Comparison of ENCODE assay signal across 23 cellular contexts in genomic region chr5:150340614-150341265, GRCh38. TPM values are rescaled to one million over a fixed set of nuclear protein-coding genes. Genes with fewer than 3 reads are reported as not detected.
A peak's percentile ranks its signal among the peaks of the same experiment; 100 is the strongest.
DNase-seq lines count a peak whose midpoint lies in the region; TF ChIP-seq lines count a peak whose summit lies in the region.
"Had no signal": no experiment of that assay in that cellular context is flagged by ENCODE, and none has a peak within 500 bp of the region (broad histone marks: within the 10 kb centered on the region; RNA-seq: fewer than 3 reads in every experiment).

No MANE protein-coding gene starts in this region.

- H3K27ac Mint-ChIP-seq in activated CD4-positive, alpha-beta T cell treated with anti-CD3 and anti-CD28 coated beads, Interleukin-2, amount 10 ng/mL, durations not matched to agents 24 days and 14 days = peak overlapping the region; percentile 5
- H3K27ac Mint-ChIP-seq in activated CD4-positive, alpha-beta T cell treated with anti-CD3 and anti-CD28 coated beads, Interleukin-2, amount 10 ng/mL, durations not matched to agents 7 days and 5 days = no peak overlapping the region
- H3K27ac Mint-ChIP-seq in stimulated activated naive CD8-positive, alpha-beta T cell treated with anti-CD3 and anti-CD28 coated beads, Interleukin-15, Interleukin-2, amounts not matched to agents 100 ng/mL and 50 ng/mL, for 24 hours = peak overlapping the region; percentile 9
- no peak overlapping the region for H3K27ac Mint-ChIP-seq in Calu3 (ENCODE audit: unreplicated experiment)
- no peak overlapping the region for H3K27ac Mint-ChIP-seq in activated T-helper 1 cell treated with anti-CD3 and anti-CD28 coated beads, Interleukin-12 subunit alpha, Interleukin-12 subunit beta, Interleukin-2, Interleukin-4 antibody, amounts not matched to agents 30 ng/mL and 10 ng/mL and 1 ng/mL, durations not matched to agents 14 hours and 24 hours and 36 hours
- H3K27ac Mint-ChIP-seq: B cell, endodermal cell, mesothelial cell of epicardium had no signal

- H3K9me3 Mint-ChIP-seq in activated CD4-positive, alpha-beta T cell treated with anti-CD3 and anti-CD28 coated beads, Interleukin-2, amount 10 ng/mL, durations not matched to agents 24 days and 14 days = no peaks in the 10 kb centered on the region
- no peaks in the 10 kb centered on the region for H3K9me3 Mint-ChIP-seq in activated CD4-positive, alpha-beta T cell treated with anti-CD3 and anti-CD28 coated beads, Interleukin-2, amount 10 ng/mL, durations not matched to agents 7 days and 5 days
- no peaks in the 10 kb centered on the region for H3K9me3 Mint-ChIP-seq in stimulated activated naive CD8-positive, alpha-beta T cell treated with anti-CD3 and anti-CD28 coated beads, Interleukin-15, Interleukin-2, amounts not matched to agents 100 ng/mL and 50 ng/mL, for 24 hours
- H3K9me3 Mint-ChIP-seq in Calu3 (ENCODE audit: low read depth, unreplicated experiment) = no peaks in the 10 kb centered on the region
- H3K9me3 Mint-ChIP-seq in activated T-helper 1 cell treated with anti-CD3 and anti-CD28 coated beads, Interleukin-12 subunit alpha, Interleukin-12 subunit beta, Interleukin-2, Interleukin-4 antibody, amounts not matched to agents 30 ng/mL and 10 ng/mL and 1 ng/mL, durations not matched to agents 14 hours and 24 hours and 36 hours = no peaks in the 10 kb centered on the region
- H3K9me3 Mint-ChIP-seq: endodermal cell, mesothelial cell of epicardium had no signal

- POLR2A ChIA-PET in activated CD4-positive, alpha-beta T cell treated with anti-CD3 and anti-CD28 coated beads, Interleukin-2, amount 10 ng/mL, durations not matched to agents 7 days and 5 days (lab: Charles Lee) = no interaction called here

- no peaks in the 10 kb centered on the region for H3K36me3 Mint-ChIP-seq in activated CD4-positive, alpha-beta T cell treated with anti-CD3 and anti-CD28 coated beads, Interleukin-2, amount 10 ng/mL, durations not matched to agents 24 days and 14 days (ENCODE audit: low read depth)
- no peaks in the 10 kb centered on the region for H3K36me3 Mint-ChIP-seq in activated CD4-positive, alpha-beta T cell treated with anti-CD3 and anti-CD28 coated beads, Interleukin-2, amount 10 ng/mL, durations not matched to agents 7 days and 5 days (ENCODE audit: low read depth)
- no peaks in the 10 kb centered on the region for H3K36me3 Mint-ChIP-seq in stimulated activated naive CD8-positive, alpha-beta T cell treated with anti-CD3 and anti-CD28 coated beads, Interleukin-15, Interleukin-2, amounts not matched to agents 100 ng/mL and 50 ng/mL, for 24 hours (ENCODE audit: low read depth)
- H3K36me3 Mint-ChIP-seq in Calu3 (ENCODE audit: insufficient read depth, unreplicated experiment) = no peaks in the 10 kb centered on the region
- H3K36me3 Mint-ChIP-seq in activated T-helper 1 cell treated with anti-CD3 and anti-CD28 coated beads, Interleukin-12 subunit alpha, Interleukin-12 subunit beta, Interleukin-2, Interleukin-4 antibody, amounts not matched to agents 30 ng/mL and 10 ng/mL and 1 ng/mL, durations not matched to agents 14 hours and 24 hours and 36 hours (ENCODE audit: low read depth) = no peaks in the 10 kb centered on the region
- H3K36me3 Mint-ChIP-seq: mesothelial cell of epicardium had no signal

- intact Hi-C loops in activated CD4-positive, alpha-beta T cell treated with anti-CD3 and anti-CD28 coated beads, Interleukin-2, amount 10 ng/mL, durations not matched to agents 24 days and 14 days (cut with micrococcal nuclease) = no loop called here
- intact Hi-C loops in Calu3 (cut with micrococcal nuclease; ENCODE audit: unreplicated experiment) = no loop called here
- intact Hi-C loops in activated T-helper 1 cell treated with anti-CD3 and anti-CD28 coated beads, Interleukin-12 subunit alpha, Interleukin-12 subunit beta, Interleukin-2, Interleukin-4 antibody, amounts not matched to agents 30 ng/mL and 10 ng/mL and 1 ng/mL, durations not matched to agents 14 hours and 24 hours and 36 hours (cut with micrococcal nuclease) = no loop called here

- H3K4me1 Mint-ChIP-seq in activated CD4-positive, alpha-beta T cell treated with anti-CD3 and anti-CD28 coated beads, Interleukin-2, amount 10 ng/mL, durations not matched to agents 24 days and 14 days = peaks cover 9% of the 10 kb centered on the region
- H3K4me1 Mint-ChIP-seq in activated CD4-positive, alpha-beta T cell treated with anti-CD3 and anti-CD28 coated beads, Interleukin-2, amount 10 ng/mL, durations not matched to agents 7 days and 5 days = peaks cover 15% of the 10 kb centered on the region
- H3K4me1 Mint-ChIP-seq in stimulated activated naive CD8-positive, alpha-beta T cell treated with anti-CD3 and anti-CD28 coated beads, Interleukin-15, Interleukin-2, amounts not matched to agents 100 ng/mL and 50 ng/mL, for 24 hours (ENCODE audit: low read depth) = peaks cover 11% of the 10 kb centered on the region
- no peaks in the 10 kb centered on the region for H3K4me1 Mint-ChIP-seq in Calu3 (ENCODE audit: low read depth, unreplicated experiment)
- H3K4me1 Mint-ChIP-seq in activated T-helper 1 cell treated with anti-CD3 and anti-CD28 coated beads, Interleukin-12 subunit alpha, Interleukin-12 subunit beta, Interleukin-2, Interleukin-4 antibody, amounts not matched to agents 30 ng/mL and 10 ng/mL and 1 ng/mL, durations not matched to agents 14 hours and 24 hours and 36 hours (ENCODE audit: low read depth) = peaks cover 19% of the 10 kb centered on the region
- H3K4me1 Mint-ChIP-seq: B cell had no signal

- peaks cover 5% of the 10 kb centered on the region for H3K27me3 Mint-ChIP-seq in activated CD4-positive, alpha-beta T cell treated with anti-CD3 and anti-CD28 coated beads, Interleukin-2, amount 10 ng/mL, durations not matched to agents 24 days and 14 days
- no peaks in the 10 kb centered on the region for H3K27me3 Mint-ChIP-seq in activated CD4-positive, alpha-beta T cell treated with anti-CD3 and anti-CD28 coated beads, Interleukin-2, amount 10 ng/mL, durations not matched to agents 7 days and 5 days
- no peaks in the 10 kb centered on the region for H3K27me3 Mint-ChIP-seq in stimulated activated naive CD8-positive, alpha-beta T cell treated with anti-CD3 and anti-CD28 coated beads, Interleukin-15, Interleukin-2, amounts not matched to agents 100 ng/mL and 50 ng/mL, for 24 hours
- no peaks in the 10 kb centered on the region for H3K27me3 Mint-ChIP-seq in Calu3 (ENCODE audit: unreplicated experiment)
- H3K27me3 Mint-ChIP-seq in activated T-helper 1 cell treated with anti-CD3 and anti-CD28 coated beads, Interleukin-12 subunit alpha, Interleukin-12 subunit beta, Interleukin-2, Interleukin-4 antibody, amounts not matched to agents 30 ng/mL and 10 ng/mL and 1 ng/mL, durations not matched to agents 14 hours and 24 hours and 36 hours (ENCODE audit: insufficient read depth) = peaks cover 12% of the 10 kb centered on the region
- H3K27me3 Mint-ChIP-seq: B cell had no signal

- no peak for DNase-seq in activated CD4-positive, alpha-beta T cell treated with anti-CD3 and anti-CD28 coated beads, Interleukin-2, amount 10 ng/mL, durations not matched to agents 24 days and 14 days
- no peak for DNase-seq in activated CD4-positive, alpha-beta T cell treated with anti-CD3 and anti-CD28 coated beads, Interleukin-2, amount 10 ng/mL, durations not matched to agents 7 days and 5 days
- peak; percentile 51 for DNase-seq in RPMI8226
- peak; percentile 88 for DNase-seq in foreskin melanocyte
- DNase-seq in activated effector memory CD4-positive, alpha-beta T cell treated with anti-CD3 and anti-CD28 coated beads, Interleukin-2, amount 50 U/mL, for 16 hours = no peak
- no peak for DNase-seq in Calu3
- no peak for DNase-seq in activated T-helper 1 cell treated with anti-CD3 and anti-CD28 coated beads, Interleukin-12 subunit alpha, Interleukin-12 subunit beta, Interleukin-2, Interleukin-4 antibody, amounts not matched to agents 30 ng/mL and 10 ng/mL and 1 ng/mL, durations not matched to agents 14 hours and 24 hours and 36 hours (ENCODE audit: low spot score)
- DNase-seq: activated CD4-positive, alpha-beta T cell treated with anti-CD3 and anti-CD28 coated beads, Interleukin-2, amount 50 U/mL, for 48 hours; brain microvascular endothelial cell; colonic mucosa; COR-L47; endodermal cell; glutamatergic neuron; Karpas-422; left cardiac atrium; NCI-H1105 treated with DMSO at 0.1 percent for 48 hours; NCI-H2081; NCI-H510A had no signal

- no peak overlapping the region for H3K4me3 Mint-ChIP-seq in activated CD4-positive, alpha-beta T cell treated with anti-CD3 and anti-CD28 coated beads, Interleukin-2, amount 10 ng/mL, durations not matched to agents 24 days and 14 days
- no peak overlapping the region for H3K4me3 Mint-ChIP-seq in activated CD4-positive, alpha-beta T cell treated with anti-CD3 and anti-CD28 coated beads, Interleukin-2, amount 10 ng/mL, durations not matched to agents 7 days and 5 days
- H3K4me3 Mint-ChIP-seq in stimulated activated naive CD8-positive, alpha-beta T cell treated with anti-CD3 and anti-CD28 coated beads, Interleukin-15, Interleukin-2, amounts not matched to agents 100 ng/mL and 50 ng/mL, for 24 hours = no peak overlapping the region
- H3K4me3 Mint-ChIP-seq in Calu3 (ENCODE audit: low read depth, unreplicated experiment) = no peak overlapping the region
- no peak overlapping the region for H3K4me3 Mint-ChIP-seq in activated T-helper 1 cell treated with anti-CD3 and anti-CD28 coated beads, Interleukin-12 subunit alpha, Interleukin-12 subunit beta, Interleukin-2, Interleukin-4 antibody, amounts not matched to agents 30 ng/mL and 10 ng/mL and 1 ng/mL, durations not matched to agents 14 hours and 24 hours and 36 hours
- H3K4me3 Mint-ChIP-seq: B cell, endodermal cell, mesothelial cell of epicardium had no signal

- BruUV-seq in Calu3 (replicated peaks; lab: Mats Ljungman, UMichigan) = no TSS peak

- CTCF ChIA-PET in activated CD4-positive, alpha-beta T cell treated with anti-CD3 and anti-CD28 coated beads, Interleukin-2, amount 10 ng/mL, durations not matched to agents 7 days and 5 days (lab: Charles Lee) = interaction anchor here (0.7 to 2.7 kb wide), 2 partner anchors 9 to 11 kb away, joined by 4 to 7 read pairs; no protein-coding TSS in a partner anchor
- CTCF ChIA-PET in Calu3 (lab: Charles Lee) = interaction anchor here (0.7 to 0.8 kb wide), 3 partner anchors 9 to 740 kb away, joined by 3 to 6 read pairs (median 4); no protein-coding TSS in a partner anchor

- no peak for TF ChIP-seq CTCF in Calu3 (IDR thresholded peaks at IDR 0.05; ENCODE audit: unreplicated experiment)

RNA-seq across cellular contexts. Expression of gene TCOF1, which starts 16.8 kb away (rescaled TPM):
- total RNA-seq in activated CD4-positive, alpha-beta T cell treated with anti-CD3 and anti-CD28 coated beads, Interleukin-2, amount 10 ng/mL, durations not matched to agents 24 days and 14 days = 130 and 140 TPM in 2 replicates
- 10 to 100 TPM; 69.6 to 72.2 TPM for total RNA-seq in activated CD4-positive, alpha-beta T cell treated with anti-CD3 and anti-CD28 coated beads, Interleukin-2, amount 10 ng/mL, durations not matched to agents 7 days and 5 days
- total RNA-seq in Calu3 (2022) = 96.1 and 106 TPM in 2 replicates
- total RNA-seq in activated T-helper 1 cell treated with anti-CD3 and anti-CD28 coated beads, Interleukin-12 subunit alpha, Interleukin-12 subunit beta, Interleukin-2, Interleukin-4 antibody, amounts not matched to agents 30 ng/mL and 10 ng/mL and 1 ng/mL, durations not matched to agents 14 hours and 24 hours and 36 hours = 130 and 131 TPM in 2 replicates

RNA-seq across cellular contexts. Expression of gene ARSI, which starts 38.0 kb away (rescaled TPM):
- not detected in 2 replicates for total RNA-seq in activated CD4-positive, alpha-beta T cell treated with anti-CD3 and anti-CD28 coated beads, Interleukin-2, amount 10 ng/mL, durations not matched to agents 24 days and 14 days
- total RNA-seq in activated CD4-positive, alpha-beta T cell treated with anti-CD3 and anti-CD28 coated beads, Interleukin-2, amount 10 ng/mL, durations not matched to agents 7 days and 5 days = not detected
- total RNA-seq in Calu3 (2022) = 0.71 and 0.93 TPM in 2 replicates
- not detected in 2 replicates for total RNA-seq in activated T-helper 1 cell treated with anti-CD3 and anti-CD28 coated beads, Interleukin-12 subunit alpha, Interleukin-12 subunit beta, Interleukin-2, Interleukin-4 antibody, amounts not matched to agents 30 ng/mL and 10 ng/mL and 1 ng/mL, durations not matched to agents 14 hours and 24 hours and 36 hours
- total RNA-seq: B cell, H4, pulmonary artery endothelial cell had no signal

RNA-seq across cellular contexts. Expression of gene CAMK2A, which starts 51.2 kb away (rescaled TPM):
- total RNA-seq in activated CD4-positive, alpha-beta T cell treated with anti-CD3 and anti-CD28 coated beads, Interleukin-2, amount 10 ng/mL, durations not matched to agents 24 days and 14 days = not detected in 2 replicates
- total RNA-seq in activated CD4-positive, alpha-beta T cell treated with anti-CD3 and anti-CD28 coated beads, Interleukin-2, amount 10 ng/mL, durations not matched to agents 7 days and 5 days = not detected
- total RNA-seq in Calu3 (2022) = not detected in 2 replicates
- total RNA-seq in activated T-helper 1 cell treated with anti-CD3 and anti-CD28 coated beads, Interleukin-12 subunit alpha, Interleukin-12 subunit beta, Interleukin-2, Interleukin-4 antibody, amounts not matched to agents 30 ng/mL and 10 ng/mL and 1 ng/mL, durations not matched to agents 14 hours and 24 hours and 36 hours = not detected in 2 replicates
- total RNA-seq: B cell, pulmonary artery endothelial cell had no signal

Comparison
In these comparisons a context has a peak if more than half of its experiments do, and no peak if none do; other contexts are left out.
1. H3K27ac Mint-ChIP-seq: peak in activated CD4-positive, alpha-beta T cell treated with anti-CD3 and anti-CD28 coated beads, Interleukin-2, amount 10 ng/mL, durations not matched to agents 24 days and 14 days (single experiment) and stimulated activated naive CD8-positive, alpha-beta T cell treated with anti-CD3 and anti-CD28 coated beads, Interleukin-15, Interleukin-2, amounts not matched to agents 100 ng/mL and 50 ng/mL, for 24 hours (single experiment); none in activated CD4-positive, alpha-beta T cell treated with anti-CD3 and anti-CD28 coated beads, Interleukin-2, amount 10 ng/mL, durations not matched to agents 7 days and 5 days (single experiment), Calu3 (single experiment) and activated T-helper 1 cell treated with anti-CD3 and anti-CD28 coated beads, Interleukin-12 subunit alpha, Interleukin-12 subunit beta, Interleukin-2, Interleukin-4 antibody, amounts not matched to agents 30 ng/mL and 10 ng/mL and 1 ng/mL, durations not matched to agents 14 hours and 24 hours and 36 hours (single experiment).
2. DNase-seq: peak in RPMI8226 (single experiment) and foreskin melanocyte (single experiment); none in activated CD4-positive, alpha-beta T cell treated with anti-CD3 and anti-CD28 coated beads, Interleukin-2, amount 10 ng/mL, durations not matched to agents 24 days and 14 days (single experiment), activated CD4-positive, alpha-beta T cell treated with anti-CD3 and anti-CD28 coated beads, Interleukin-2, amount 10 ng/mL, durations not matched to agents 7 days and 5 days (single experiment), activated effector memory CD4-positive, alpha-beta T cell treated with anti-CD3 and anti-CD28 coated beads, Interleukin-2, amount 50 U/mL, for 16 hours (single experiment), Calu3 (single experiment) and activated T-helper 1 cell treated with anti-CD3 and anti-CD28 coated beads, Interleukin-12 subunit alpha, Interleukin-12 subunit beta, Interleukin-2, Interleukin-4 antibody, amounts not matched to agents 30 ng/mL and 10 ng/mL and 1 ng/mL, durations not matched to agents 14 hours and 24 hours and 36 hours (single experiment).